In the genomic region with DNA sequence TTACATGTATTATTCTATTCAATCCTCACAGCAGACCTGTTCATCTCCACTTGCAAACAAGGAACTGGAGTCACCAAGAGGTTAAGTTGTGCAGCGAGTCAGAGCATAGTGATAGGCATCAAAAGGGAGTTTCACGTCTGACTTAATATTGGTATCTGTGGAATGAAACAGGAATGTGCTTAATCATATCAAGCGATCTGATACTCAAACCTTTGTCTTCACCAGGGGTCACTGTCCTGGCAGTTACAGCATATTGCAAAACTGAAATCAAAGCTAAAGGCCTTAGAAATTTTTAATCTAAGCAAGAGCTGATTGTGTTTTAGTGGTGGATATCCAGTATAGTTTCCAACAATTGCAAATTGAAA, we compare ENCODE assay signal across 14 cellular contexts.
DNase-seq lines count a peak whose midpoint lies in the region; ATAC-seq, FAIRE-seq and TF ChIP-seq lines count a peak whose summit lies in the region.
"Had no signal": no experiment of that assay in that cellular context is flagged by ENCODE, and none has a peak within 500 bp of the region (broad histone marks: within the 10 kb centered on the region; RNA-seq: fewer than 3 reads in every experiment).

No MANE protein-coding gene starts in this region.

- H3K9me3 ChIP-seq in left ventricle myocardium inferior (replicated peaks) (no peaks in the 10 kb centered on the region), right atrium auricular region (no peaks in the 10 kb centered on the region), astrocyte (ENCODE audit: insufficient read depth, low read depth, low read length) (no peaks in the 10 kb centered on the region)
- H3K9me3 ChIP-seq: BLaER1 treated with 17β-estradiol and CSF1 and Interleukin-3, amounts not matched to agents 10 nM and 100 nM had no signal

- H3K27me3 Mint-ChIP-seq in astrocyte (ENCODE audit: low read depth, unreplicated experiment) = no peaks in the 10 kb centered on the region

- no peaks in the 10 kb centered on the region for H3K9me3 Mint-ChIP-seq in astrocyte (ENCODE audit: unreplicated experiment)
- H3K9me3 Mint-ChIP-seq: nephron progenitor cell had no signal

- DNase-seq in left ventricle myocardium inferior (no peak), right atrium auricular region (ENCODE audit: low spot score) (no peak), astrocyte (ENCODE audit: low read depth) (peak; percentile 87), kidney glomerular epithelial cell (lab: John Stamatoyannopoulos, UW) (peak; percentile 96), NCI-H2227 (lab: John Stamatoyannopoulos, UW; ENCODE audit: unreplicated experiment) (no peak)
- DNase-seq: GOT3, NCI-H446 treated with DMSO at 0.1 percent for 48 hours, nephron progenitor cell, T1000 had no signal

- no peaks in the 10 kb centered on the region for H3K36me3 Mint-ChIP-seq in astrocyte (ENCODE audit: low read depth, unreplicated experiment)

- no peaks in the 10 kb centered on the region for H3K79me2 ChIP-seq in astrocyte (ENCODE audit: insufficient read depth, low read length)

- peaks cover 47% of the 10 kb centered on the region for H3K4me1 Mint-ChIP-seq in astrocyte (ENCODE audit: low read depth, unreplicated experiment)
- H3K4me1 Mint-ChIP-seq: nephron progenitor cell had no signal

- intact Hi-C loops in left ventricle myocardium inferior (cut with micrococcal nuclease) = no loop called here

- TF ChIP-seq CTCF in left ventricle myocardium inferior (IDR thresholded peaks at IDR 0.05; ENCODE audit: borderline replicate concordance) = peak; percentile 21
- no peak for TF ChIP-seq CTCF in right atrium auricular region (IDR thresholded peaks at IDR 0.05)
- TF ChIP-seq CTCF in astrocyte (IDR thresholded peaks at IDR 0.05; ENCODE audit: insufficient read depth, low read depth, low read length) = peak; percentile 15

- H2AFZ ChIP-seq in astrocyte (ENCODE audit: low read depth, low read length) = peak overlapping the region; percentile 12

- no peak overlapping the region for H3K9ac ChIP-seq in astrocyte (ENCODE audit: low read length)
- H3K9ac ChIP-seq: BLaER1 treated with 17β-estradiol and CSF1 and Interleukin-3, amounts not matched to agents 10 nM and 100 nM had no signal

- no peaks in the 10 kb centered on the region for H3K36me3 ChIP-seq in left ventricle myocardium inferior
- H3K36me3 ChIP-seq in right atrium auricular region = no peaks in the 10 kb centered on the region
- H3K36me3 ChIP-seq in astrocyte (ENCODE audit: insufficient read depth, low read length) = no peaks in the 10 kb centered on the region
- H3K36me3 ChIP-seq: BLaER1 treated with 17β-estradiol and CSF1 and Interleukin-3, amounts not matched to agents 10 nM and 100 nM had no signal

- H4K20me1 ChIP-seq in astrocyte (ENCODE audit: insufficient read depth, low read length) = no peaks in the 10 kb centered on the region
- H4K20me1 ChIP-seq: BLaER1 treated with 17β-estradiol and CSF1 and Interleukin-3, amounts not matched to agents 10 nM and 100 nM had no signal

- no peak overlapping the region for H3K4me3 Mint-ChIP-seq in astrocyte (ENCODE audit: unreplicated experiment)
- H3K4me3 Mint-ChIP-seq: nephron progenitor cell had no signal

- H3K27me3 ChIP-seq in left ventricle myocardium inferior (ENCODE audit: low read depth) = no peaks in the 10 kb centered on the region
- H3K27me3 ChIP-seq in right atrium auricular region = no peaks in the 10 kb centered on the region
- no peaks in the 10 kb centered on the region for H3K27me3 ChIP-seq in astrocyte (ENCODE audit: insufficient read depth, low read length)
- H3K27me3 ChIP-seq: BLaER1 treated with 17β-estradiol and CSF1 and Interleukin-3, amounts not matched to agents 10 nM and 100 nM had no signal

- peaks cover 18% of the 10 kb centered on the region for H3K4me1 ChIP-seq in left ventricle myocardium inferior
- H3K4me1 ChIP-seq in right atrium auricular region = peaks cover 0 to 9% of the 10 kb centered on the region in 2 donors
- H3K4me1 ChIP-seq in astrocyte (ENCODE audit: insufficient read depth, low read length) = peaks cover 21% of the 10 kb centered on the region
- H3K4me1 ChIP-seq: BLaER1 treated with 17β-estradiol and CSF1 and Interleukin-3, amounts not matched to agents 10 nM and 100 nM had no signal

- no peak overlapping the region for H3K4me3 ChIP-seq in left ventricle myocardium inferior
- H3K4me3 ChIP-seq in right atrium auricular region = no peak overlapping the region
- H3K4me3 ChIP-seq in astrocyte (ENCODE audit: insufficient read depth, low read depth, low read length) = no peak overlapping the region
- H3K4me3 ChIP-seq: BLaER1 treated with 17β-estradiol and CSF1 and Interleukin-3, amounts not matched to agents 10 nM and 100 nM had no signal

- H3K27ac ChIP-seq in left ventricle myocardium inferior (replicated peaks) (peak overlapping the region; percentile 36), right atrium auricular region (no peak overlapping the region), astrocyte (ENCODE audit: low read depth, low read length) (peak overlapping the region; percentile 31)
- H3K27ac ChIP-seq: BLaER1 treated with 17β-estradiol and CSF1 and Interleukin-3, amounts not matched to agents 10 nM and 100 nM; HL-60 had no signal

- H3K4me2 ChIP-seq in astrocyte (ENCODE audit: low read length) = peak overlapping the region; percentile 48
- H3K4me2 ChIP-seq: BLaER1 treated with 17β-estradiol and CSF1 and Interleukin-3, amounts not matched to agents 10 nM and 100 nM had no signal

- ATAC-seq in GM21786 (IDR thresholded peaks at IDR 0.05; ENCODE audit: unreplicated experiment) (no peak), HG03571 (IDR thresholded peaks at IDR 0.05; ENCODE audit: unreplicated experiment) (no peak), GM18520 (IDR thresholded peaks at IDR 0.05; ENCODE audit: unreplicated experiment) (no peak)

- FAIRE-seq in astrocyte (lab: Jason Lieb, UNC) = peak; percentile 96

- peak overlapping the region; percentile 81 for H3K27ac Mint-ChIP-seq in astrocyte (ENCODE audit: unreplicated experiment)
- H3K27ac Mint-ChIP-seq: nephron progenitor cell had no signal

Comparison
In these comparisons a context has a peak if more than half of its experiments do, and no peak if none do; other contexts are left out.
1. H3K27ac ChIP-seq: peak in left ventricle myocardium inferior (single experiment) and astrocyte (single experiment); none in right atrium auricular region (0 of 2).
2. CTCF ChIP-seq: peak in left ventricle myocardium inferior (single experiment) and astrocyte (single experiment); none in right atrium auricular region (0 of 2).
3. DNase-seq: peak in astrocyte (single experiment) and kidney glomerular epithelial cell (single experiment); none in left ventricle myocardium inferior (single experiment), right atrium auricular region (single experiment) and NCI-H2227 (single experiment).